8 cellular contexts compared by ENCODE assay signal in genomic region chr15:45587861-45588170, GRCh38. TPM values are rescaled to one million over a fixed set of nuclear protein-coding genes. Genes with fewer than 3 reads are reported as not detected.
DNase-seq lines count a peak whose midpoint lies in the region; ATAC-seq, FAIRE-seq and TF ChIP-seq lines count a peak whose summit lies in the region.

No MANE protein-coding gene starts in this region.

- ATAC-seq in HG02759 (IDR thresholded peaks at IDR 0.05; ENCODE audit: unreplicated experiment) = no peak

- H3K27ac Mint-ChIP-seq in activated CD4-positive, alpha-beta memory T cell treated with anti-CD3 and anti-CD28 coated beads, Interleukin-2, amount 10 ng/mL, durations not matched to agents 7 days and 5 days = peak overlapping the region; percentile 97

- DNase-seq in HAP-1 (ENCODE audit: low spot score in 2 of 2) = no peak
- DNase-seq in activated CD4-positive, alpha-beta memory T cell treated with anti-CD3 and anti-CD28 coated beads, Interleukin-2, amount 10 ng/mL, durations not matched to agents 7 days and 5 days = no peak
- DNase-seq in hepatocyte (ENCODE audit: low spot score) = no peak
- no peak for DNase-seq in small intestine
- DNase-seq in NCI-H1930 (lab: John Stamatoyannopoulos, UW) = no peak
- no peak for DNase-seq in activated CD4-positive, alpha-beta T cell treated with anti-CD3 and anti-CD28 coated beads for 48 hours
- no peak for DNase-seq in D721Med (ENCODE audit: insufficient read length, low spot score)

- H3K4me1 ChIP-seq in HAP-1 (peaks cover 15% of the 10 kb centered on the region), hepatocyte (ENCODE audit: insufficient read depth) (peaks cover 23% of the 10 kb centered on the region), small intestine (ENCODE audit: control insufficient read depth in 2 of 2, insufficient read depth in 1 of 2, low read depth in 1 of 2, low read length in 1 of 2) (peaks cover 3 to 9% of the 10 kb centered on the region in 2 donors)

- peak overlapping the region; percentile 88 for H3K4me2 ChIP-seq in hepatocyte

- CTCF ChIA-PET in activated CD4-positive, alpha-beta memory T cell treated with anti-CD3 and anti-CD28 coated beads, Interleukin-2, amount 10 ng/mL, durations not matched to agents 7 days and 5 days (lab: Charles Lee) = interaction anchor here (1.1 to 3.7 kb wide), 8 partner anchors 10 to 172 kb away, joined by 3 to 30 read pairs (median 5); partner anchors contain the start of gene SQOR

- H3K36me3 Mint-ChIP-seq in activated CD4-positive, alpha-beta memory T cell treated with anti-CD3 and anti-CD28 coated beads, Interleukin-2, amount 10 ng/mL, durations not matched to agents 7 days and 5 days (ENCODE audit: low read depth) = peaks cover 4% of the 10 kb centered on the region

- H3K27ac ChIP-seq in hepatocyte (peak overlapping the region; percentile 98), small intestine (ENCODE audit: low read depth in 1 of 2, low read length in 1 of 2) (peak overlapping the region; percentile 95 to 97)

- H3K9me3 ChIP-seq in HAP-1 = no peaks in the 10 kb centered on the region
- H3K9me3 ChIP-seq in hepatocyte (ENCODE audit: low read depth) = no peaks in the 10 kb centered on the region
- H3K9me3 ChIP-seq in small intestine (ENCODE audit: control insufficient read depth, low read depth) = no peaks in the 10 kb centered on the region

- peaks cover 41% of the 10 kb centered on the region for H3K4me1 Mint-ChIP-seq in activated CD4-positive, alpha-beta memory T cell treated with anti-CD3 and anti-CD28 coated beads, Interleukin-2, amount 10 ng/mL, durations not matched to agents 7 days and 5 days

- no peaks in the 10 kb centered on the region for H3K27me3 Mint-ChIP-seq in activated CD4-positive, alpha-beta memory T cell treated with anti-CD3 and anti-CD28 coated beads, Interleukin-2, amount 10 ng/mL, durations not matched to agents 7 days and 5 days

- peaks cover 60% of the 10 kb centered on the region for H3K79me2 ChIP-seq in hepatocyte

- H3K27me3 ChIP-seq in HAP-1 (ENCODE audit: low read depth) (no peaks in the 10 kb centered on the region), hepatocyte (no peaks in the 10 kb centered on the region), small intestine (ENCODE audit: control insufficient read depth in 2 of 2, insufficient read depth in 2 of 2, low read length in 2 of 2) (no peaks in the 10 kb centered on the region)

- FAIRE-seq in small intestine (lab: Jason Lieb, UNC) (no peak), D721Med (lab: Jason Lieb, UNC) (no peak)

- H2AFZ ChIP-seq in hepatocyte = peak overlapping the region; percentile 92

- peak overlapping the region; percentile 75 for H3K4me3 ChIP-seq in HAP-1
- H3K4me3 ChIP-seq in hepatocyte = peak overlapping the region; percentile 84
- H3K4me3 ChIP-seq in small intestine (ENCODE audit: low read depth in 1 of 2, low read length in 2 of 2) = peak overlapping the region; percentile 77 to 96

- H4K20me1 ChIP-seq in hepatocyte (ENCODE audit: insufficient read depth, poor library complexity, severe bottlenecking) = no peaks in the 10 kb centered on the region

- in situ Hi-C loops in HAP-1 (cut with MboI; ENCODE audit: low sequenced_read_pairs) = no loop called here

- H3K9me2 ChIP-seq in hepatocyte (replicated peaks; ENCODE audit: insufficient read depth) = no peaks in the 10 kb centered on the region

- TF ChIP-seq CTCF in hepatocyte (IDR thresholded peaks at IDR 0.05; ENCODE audit: poor library complexity) (no peak), D721Med (IDR thresholded peaks at IDR 0.05; ENCODE audit: insufficient read depth, missing control alignments) (no peak)

- no peaks in the 10 kb centered on the region for H3K9me3 Mint-ChIP-seq in activated CD4-positive, alpha-beta memory T cell treated with anti-CD3 and anti-CD28 coated beads, Interleukin-2, amount 10 ng/mL, durations not matched to agents 7 days and 5 days

- POLR2A ChIA-PET in activated CD4-positive, alpha-beta memory T cell treated with anti-CD3 and anti-CD28 coated beads, Interleukin-2, amount 10 ng/mL, durations not matched to agents 7 days and 5 days (lab: Charles Lee) = interaction anchor here (0.6 to 5.2 kb wide), 23 partner anchors 9 to 911 kb away, joined by 3 to 70 read pairs (median 6); partner anchors contain the start of genes SLC30A4 and SQOR

- 0% methylated on average over 4 of the region's 4 CpGs for WGBS in hepatocyte (ENCODE audit: low lambda C conversion rate, missing lambda C conversion rate)
- WGBS in small intestine, 3 donors = 0 to 1% (median 0%) methylated on average over 4 of the region's 4 CpGs

- H3K36me3 ChIP-seq in HAP-1 (replicated peaks) (peaks cover 8% of the 10 kb centered on the region; the same call in 1 of the 2 replicates), hepatocyte (replicated peaks; ENCODE audit: insufficient read depth, low read depth) (peaks cover 5% of the 10 kb centered on the region), small intestine (ENCODE audit: control insufficient read depth in 2 of 2, insufficient read depth in 2 of 2, low read length in 2 of 2) (no peaks in the 10 kb centered on the region)

- peak overlapping the region; percentile 97 for H3K4me3 Mint-ChIP-seq in activated CD4-positive, alpha-beta memory T cell treated with anti-CD3 and anti-CD28 coated beads, Interleukin-2, amount 10 ng/mL, durations not matched to agents 7 days and 5 days

RNA-seq across cellular contexts. Expression of gene BLOC1S6, which starts 0.6 kb away (rescaled TPM):
- 10 to 100 TPM; 39.3 to 43.1 TPM for total RNA-seq in activated CD4-positive, alpha-beta memory T cell treated with anti-CD3 and anti-CD28 coated beads, Interleukin-2, amount 10 ng/mL, durations not matched to agents 7 days and 5 days
- 49.3 and 62.3 TPM in 2 replicates for total RNA-seq in hepatocyte
- polyA plus RNA-seq in hepatocyte (24.7 and 26.5 TPM in 2 replicates), small intestine (10 to 100 TPM; 14.3 to 24.2 (median 19.5) TPM)

RNA-seq across cellular contexts. Expression of gene SQOR, which starts 47.0 kb away (rescaled TPM):
- total RNA-seq in activated CD4-positive, alpha-beta memory T cell treated with anti-CD3 and anti-CD28 coated beads, Interleukin-2, amount 10 ng/mL, durations not matched to agents 7 days and 5 days = 100 to 1,000 TPM; 139 to 142 TPM
- total RNA-seq in hepatocyte = 27.3 and 37.0 TPM in 2 replicates
- 24.7 and 30.1 TPM in 2 replicates for polyA plus RNA-seq in hepatocyte
- 10 to 100 TPM; 59.1 to 78.1 (median 68.9) TPM for polyA plus RNA-seq in small intestine
